7 cellular contexts compared by ENCODE assay signal in genomic region chr3:32947466-32948238, GRCh38. TPM values are rescaled to one million over a fixed set of nuclear protein-coding genes. Genes with fewer than 3 reads are reported as not detected.
DNase-seq lines count a peak whose midpoint lies in the region; ATAC-seq and TF ChIP-seq lines count a peak whose summit lies in the region.

No MANE protein-coding gene starts in this region.

- H3K4me3 Mint-ChIP-seq in T-helper 17 cell = no peak overlapping the region

- DNase-seq in NCI-H146 (lab: John Stamatoyannopoulos, UW) = peak; percentile 84
- peak; percentile 77 to 94 (median 79) for DNase-seq in T-helper 17 cell
- peak; percentile 77 for DNase-seq in amniotic epithelial cell (ENCODE audit: low read depth)
- DNase-seq in iPS DF 19.7 (ENCODE audit: low read depth, low spot score) = peak; percentile 82
- peak; percentile 88 to 99 for DNase-seq in stimulated activated CD4-positive, alpha-beta T cell treated with anti-CD3 and anti-CD28 coated beads, Interleukin-12 subunit alpha, Interleukin-12 subunit beta, amount 100 ng/mL, for 24 hours (ENCODE audit: low read depth in 2 of 2)

- TF ChIP-seq CTCF in GM12875 (IDR thresholded peaks at IDR 0.05; ENCODE audit: borderline replicate concordance, insufficient read depth, low read depth, low read length) = peak; percentile 69

- no peaks in the 10 kb centered on the region for H3K9me3 ChIP-seq in T-helper 17 cell (ENCODE audit: control insufficient read depth, low read length, poor library complexity, severe bottlenecking)

- no peak overlapping the region for H3K4me3 ChIP-seq in GM12875 (ENCODE audit: low read depth, low read length)

- H3K27me3 Mint-ChIP-seq in T-helper 17 cell = no peaks in the 10 kb centered on the region

- peak; percentile 78 for ATAC-seq in HG02623 (IDR thresholded peaks at IDR 0.05; ENCODE audit: unreplicated experiment)
- peak; percentile 64 for ATAC-seq in T-helper 17 cell

- peak overlapping the region; percentile 91 for H3K27ac Mint-ChIP-seq in T-helper 17 cell

- H3K4me1 Mint-ChIP-seq in T-helper 17 cell = peaks cover 29% of the 10 kb centered on the region

- H3K36me3 Mint-ChIP-seq in T-helper 17 cell (ENCODE audit: low read depth) = peaks cover 4% of the 10 kb centered on the region

RNA-seq across cellular contexts. Expression of gene CCR4, which starts 3.8 kb away (rescaled TPM):
- 100 to 1,000 TPM; 117 to 149 TPM for total RNA-seq in T-helper 17 cell
